Comparison of ENCODE assay signal across 10 cellular contexts in genomic region chr16:88665148-88665547, GRCh38. TPM values are rescaled to one million over a fixed set of nuclear protein-coding genes. Genes with fewer than 3 reads are reported as not detected.
DNase-seq lines count a peak whose midpoint lies in the region; ATAC-seq lines count a peak whose summit lies in the region.
"Had no signal": no experiment of that assay in that cellular context is flagged by ENCODE, and none has a peak within 500 bp of the region (broad histone marks: within the 10 kb centered on the region; RNA-seq: fewer than 3 reads in every experiment).

No MANE protein-coding gene starts in this region.

- H3K4me3 Mint-ChIP-seq in activated naive CD8-positive, alpha-beta T cell: peak overlapping the region; percentile 36
- peak overlapping the region; percentile 37 for H3K4me3 Mint-ChIP-seq in memory B cell

- no peaks in the 10 kb centered on the region for H3K27me3 Mint-ChIP-seq in activated naive CD8-positive, alpha-beta T cell
- H3K27me3 Mint-ChIP-seq in memory B cell: no peaks in the 10 kb centered on the region

- H3K4me1 Mint-ChIP-seq in activated naive CD8-positive, alpha-beta T cell (ENCODE audit: low read depth): peaks cover 18% of the 10 kb centered on the region
- peaks cover 20% of the 10 kb centered on the region for H3K4me1 Mint-ChIP-seq in memory B cell

- ATAC-seq in left ventricle myocardium superior (peak; percentile 6), left cardiac atrium (no peak), memory B cell (ENCODE audit: low read depth) (no peak)

- peaks cover 2% of the 10 kb centered on the region for H3K36me3 Mint-ChIP-seq in activated naive CD8-positive, alpha-beta T cell
- H3K36me3 Mint-ChIP-seq in memory B cell: peaks cover 2% of the 10 kb centered on the region

- H3K9me3 Mint-ChIP-seq in activated naive CD8-positive, alpha-beta T cell (ENCODE audit: low read depth): no peaks in the 10 kb centered on the region
- H3K9me3 Mint-ChIP-seq in memory B cell: no peaks in the 10 kb centered on the region

- no peak overlapping the region for H3K27ac Mint-ChIP-seq in activated naive CD8-positive, alpha-beta T cell
- no peak overlapping the region for H3K27ac Mint-ChIP-seq in memory B cell

- intact Hi-C loops in left ventricle myocardium superior (cut with micrococcal nuclease): no loop called here
- intact Hi-C loops in left cardiac atrium (cut with DNase I): no loop called here

- DNase-seq in left ventricle myocardium superior: no peak
- DNase-seq in left cardiac atrium: no peak
- no peak for DNase-seq in memory B cell (ENCODE audit: low spot score in 2 of 2)
- no peak for DNase-seq in DMS53 (lab: John Stamatoyannopoulos, UW)
- no peak for DNase-seq in stimulated activated CD4-positive, alpha-beta T cell treated with anti-CD3 and anti-CD28 coated beads, Interleukin-4, amount 100 ng/mL, for 1 hour
- no peak for DNase-seq in UCSD-AML1 (lab: John Stamatoyannopoulos, UW; ENCODE audit: unreplicated experiment)
- no peak for DNase-seq in stimulated activated CD4-positive, alpha-beta T cell treated with anti-CD3 and anti-CD28 coated beads, Interleukin-1b, Interleukin-23, amount 100 ng/mL, for 48 hours
- DNase-seq: MG63 had no signal

RNA-seq across cellular contexts. Expression of gene MVD, which starts 2.3 kb away (rescaled TPM):
- 23.9 TPM for total RNA-seq in left ventricle myocardium superior
- 10 to 100 TPM; 31.3 to 32.9 TPM for total RNA-seq in left cardiac atrium

RNA-seq across cellular contexts. Expression of gene CYBA, which starts 14.3 kb away (rescaled TPM):
- total RNA-seq in left ventricle myocardium superior: 48.6 TPM
- total RNA-seq in left cardiac atrium: 100 to 1,000 TPM in 1 of 2 donors, 10 to 100 TPM in 1; 58.9 to 131 TPM

RNA-seq across cellular contexts. Expression of gene SNAI3, which starts 21.2 kb away (rescaled TPM):
- 3.8 TPM for total RNA-seq in left ventricle myocardium superior
- total RNA-seq in left cardiac atrium: 1 to 10 TPM in 1 of 2 donors, under 1 TPM in 1; 0.55 to 2.7 TPM
- total RNA-seq: chondrocyte had no signal

RNA-seq across cellular contexts. Expression of gene IL17C, which starts 26.8 kb away (rescaled TPM):
- total RNA-seq in left ventricle myocardium superior (not detected), left cardiac atrium (not detected)
- total RNA-seq: chondrocyte had no signal

RNA-seq across cellular contexts. Expression of gene RNF166, which starts 41.1 kb away (rescaled TPM):
- total RNA-seq in left ventricle myocardium superior: 16.2 TPM
- total RNA-seq in left cardiac atrium: 10 to 100 TPM; 18.3 to 20.1 TPM
